In the genomic region with DNA sequence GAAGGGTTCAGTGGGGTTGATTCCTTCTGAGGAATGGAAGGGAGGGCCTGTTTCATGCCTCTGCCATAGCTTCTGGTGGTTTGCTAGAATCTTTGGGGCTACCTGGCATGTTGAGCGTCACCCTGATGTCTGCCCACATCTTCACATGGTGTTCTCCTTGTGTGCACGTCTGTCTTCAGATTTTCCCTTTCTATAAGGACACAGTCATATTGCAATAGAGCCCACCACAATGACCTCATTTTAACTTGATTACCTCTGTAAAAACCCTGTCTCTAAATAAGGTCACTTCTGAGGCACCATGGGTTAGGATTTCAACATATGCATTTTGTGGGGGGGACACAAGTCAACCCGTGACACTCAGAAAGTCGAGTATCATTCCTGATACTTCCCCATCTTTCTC, we compare ENCODE assay signal across 18 cellular contexts.
"Had no signal": no experiment of that assay in that cellular context is flagged by ENCODE, and none has a peak within 500 bp of the region (broad histone marks: within the 10 kb centered on the region; RNA-seq: fewer than 3 reads in every experiment).

No MANE protein-coding gene starts in this region.

- H3K4me1 ChIP-seq: prostate gland, thyroid gland had no signal

- H3K27ac Mint-ChIP-seq: activated CD8-positive, alpha-beta T cell treated with anti-CD3 and anti-CD28 coated beads, Interleukin-2, amount 10 ng/mL, durations not matched to agents 7 days and 5 days; activated naive CD8-positive, alpha-beta T cell; activated T-helper 2 cell treated with anti-CD3 and anti-CD28 coated beads, Interferon-gamma antibody, Interleukin-2, Interleukin-4, amounts not matched to agents 10 μg/mL and 5 μg/mL and 100 μg/mL, durations not matched to agents 14 hours and 24 hours and 36 hours; natural killer cell had no signal

- H3K36me3 ChIP-seq: cardiac muscle cell, left lung, prostate gland, thyroid gland had no signal

- H3K27me3 Mint-ChIP-seq: activated naive CD8-positive, alpha-beta T cell had no signal

- H3K27me3 ChIP-seq: cardiac muscle cell, left lung, thyroid gland had no signal

- H3K27ac ChIP-seq: cardiac muscle cell, thyroid gland had no signal

- DNase-seq: activated CD4-positive, alpha-beta T cell treated with anti-CD3 and anti-CD28 coated beads for 1 hour; activated CD4-positive, alpha-beta T cell treated with anti-CD3 and anti-CD28 coated beads, Interleukin-2, amount 50 U/mL, for 1 hour; activated CD8-positive, alpha-beta T cell treated with anti-CD3 and anti-CD28 coated beads, Interleukin-2, amount 10 ng/mL, durations not matched to agents 7 days and 5 days; activated naive CD4-positive, alpha-beta T cell; cortex of kidney; kidney glomerular epithelial cell; left lung; midbrain; natural killer cell; stimulated activated CD4-positive, alpha-beta T cell treated with anti-CD3 and anti-CD28 coated beads, Interleukin-4, amount 100 ng/mL, for 1 hour; stimulated activated naive CD4-positive, alpha-beta T cell treated with Interleukin-2 at 50 U/mL for 16 hours; substantia nigra; T-helper 9 cell; thyroid gland had no signal

- ATAC-seq: activated CD8-positive, alpha-beta T cell treated with anti-CD3 and anti-CD28 coated beads, Interleukin-2, amount 10 ng/mL, durations not matched to agents 7 days and 5 days; natural killer cell had no signal

- H3K9me3 ChIP-seq: left lung, prostate gland, thyroid gland had no signal

- H3K9me3 Mint-ChIP-seq: activated T-helper 2 cell treated with anti-CD3 and anti-CD28 coated beads, Interferon-gamma antibody, Interleukin-2, Interleukin-4, amounts not matched to agents 10 μg/mL and 5 μg/mL and 100 μg/mL, durations not matched to agents 14 hours and 24 hours and 36 hours; natural killer cell had no signal

- H3K36me3 Mint-ChIP-seq: activated naive CD8-positive, alpha-beta T cell; natural killer cell had no signal

- H3K4me3 Mint-ChIP-seq: activated CD8-positive, alpha-beta T cell treated with anti-CD3 and anti-CD28 coated beads, Interleukin-2, amount 10 ng/mL, durations not matched to agents 7 days and 5 days; activated naive CD8-positive, alpha-beta T cell; natural killer cell had no signal

- H3K4me1 Mint-ChIP-seq: natural killer cell had no signal

- H3K4me3 ChIP-seq: cardiac muscle cell, left lung, prostate gland, thyroid gland had no signal
